ENCODE assay signal across 18 cellular contexts in genomic region chr16:5738586-5738985, GRCh38.
DNase-seq lines count a peak whose midpoint lies in the region; ATAC-seq, FAIRE-seq and TF ChIP-seq lines count a peak whose summit lies in the region.
"Had no signal": no experiment of that assay in that cellular context is flagged by ENCODE, and none has a peak within 500 bp of the region (broad histone marks: within the 10 kb centered on the region; RNA-seq: fewer than 3 reads in every experiment).

No MANE protein-coding gene starts in this region.

- H3K4me1 Mint-ChIP-seq in T-helper 17 cell: no peaks in the 10 kb centered on the region
- H3K4me1 Mint-ChIP-seq: CD8-positive, alpha-beta memory T cell had no signal

- no peak for FAIRE-seq in GM12892 (lab: Jason Lieb, UNC)
- FAIRE-seq: A204.1, GM19239 had no signal

- no peak overlapping the region for H3K4me3 Mint-ChIP-seq in T-helper 17 cell
- H3K4me3 Mint-ChIP-seq: CD8-positive, alpha-beta memory T cell had no signal

- H3K27me3 Mint-ChIP-seq in T-helper 17 cell: no peaks in the 10 kb centered on the region

- DNase-seq in SIG-M5 treated with dmso at 0.1 percent for 504 hours (lab: John Stamatoyannopoulos, UW; ENCODE audit: unreplicated experiment) (peak; percentile 8), SIG-M5 (lab: John Stamatoyannopoulos, UW) (no peak), SW480 (ENCODE audit: low spot score) (peak; percentile 11), left kidney (ENCODE audit: low read depth, low spot score) (peak; percentile 63), T-helper 17 cell (no peak), GM12892 (ENCODE audit: insufficient read length) (no peak)
- DNase-seq: CD8-positive, alpha-beta memory T cell; H7; MG63; NCI-H1092; NCI-H1694; NCI-H69; RPMI8226 had no signal

- TF ChIP-seq POLR2A in GM12892 (IDR thresholded peaks at IDR 0.05; ENCODE audit: low read depth, low read length): no peak

- no peaks in the 10 kb centered on the region for H3K9me3 ChIP-seq in T-helper 17 cell (ENCODE audit: control insufficient read depth, low read length, poor library complexity, severe bottlenecking)
- H3K9me3 ChIP-seq: BLaER1 treated with 17β-estradiol and CSF1 and Interleukin-3, amounts not matched to agents 10 nM and 100 nM; MG63; SJSA1 had no signal

- ATAC-seq in T-helper 17 cell (no peak), SK-N-SH treated with all-trans-retinoic acid at 6 μM for 48 hours (no peak)

- H3K36me3 Mint-ChIP-seq in T-helper 17 cell (ENCODE audit: low read depth): no peaks in the 10 kb centered on the region
- H3K36me3 Mint-ChIP-seq: CD8-positive, alpha-beta memory T cell had no signal

- H3K27ac Mint-ChIP-seq in T-helper 17 cell: no peak overlapping the region
- H3K27ac Mint-ChIP-seq: CD8-positive, alpha-beta memory T cell had no signal

TF ChIP-seq in SK-N-SH treated with all-trans-retinoic acid at 6 μM for 48 hours, 23 proteins besides CTCF, POLR2A, EP300 and RAD21:
- TF ChIP-seq ZNF8 (CRISPR knock-in tag; IDR thresholded peaks at IDR 0.05) (no peak), TOX (CRISPR knock-in tag; IDR thresholded peaks at IDR 0.05; ENCODE audit: borderline replicate concordance) (no peak), ZFP3 (CRISPR knock-in tag; IDR thresholded peaks at IDR 0.05) (no peak), ARNTL (CRISPR knock-in tag; IDR thresholded peaks at IDR 0.05; ENCODE audit: borderline replicate concordance, low read depth) (no peak), CSDC2 (CRISPR knock-in tag; IDR thresholded peaks at IDR 0.05) (no peak), ZNF70 (CRISPR knock-in tag; IDR thresholded peaks at IDR 0.05) (no peak), OSR1 (CRISPR knock-in tag; IDR thresholded peaks at IDR 0.05) (no peak)

Comparison
In these comparisons a context has a peak if more than half of its experiments do, and no peak if none do; other contexts are left out.
1. DNase-seq: peak in SIG-M5 treated with dmso at 0.1 percent for 504 hours (single experiment), SW480 (single experiment) and left kidney (single experiment); none in SIG-M5 (single experiment), T-helper 17 cell (0 of 3) and GM12892 (single experiment).